ENCODE assay signal across 8 cellular contexts in the genomic region with DNA sequence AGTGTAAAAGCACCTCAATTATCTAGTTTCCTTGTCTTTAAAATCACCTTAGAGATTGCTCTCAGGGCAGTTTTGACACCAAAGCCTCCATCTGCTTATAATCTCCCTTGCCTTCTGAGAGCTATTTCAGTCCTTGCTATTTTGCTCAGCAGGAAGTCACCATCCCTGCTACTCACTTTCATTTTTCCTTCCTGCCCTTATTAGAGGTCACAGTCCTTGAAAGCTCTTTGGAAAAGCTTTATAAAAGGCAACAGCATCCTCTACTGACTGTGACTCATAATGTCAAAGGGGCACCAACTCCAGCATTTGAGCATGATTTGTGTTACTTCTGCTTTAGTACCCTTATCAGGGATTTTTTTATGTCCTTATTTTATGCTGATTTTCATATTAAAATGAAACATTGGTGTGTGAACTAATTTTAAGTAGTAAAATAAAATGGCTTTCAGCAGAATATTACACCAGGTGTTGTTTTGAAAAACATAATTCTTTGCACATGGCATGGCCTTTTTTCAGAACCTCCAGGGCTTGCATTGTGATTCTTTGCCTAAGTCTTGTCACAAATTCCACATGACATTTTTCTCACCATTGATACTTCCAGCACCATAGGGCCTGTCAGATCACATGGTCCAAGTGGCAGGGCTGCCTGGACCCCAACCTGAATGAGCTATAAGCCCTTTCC.
DNase-seq lines count a peak whose midpoint lies in the region; ATAC-seq, FAIRE-seq and TF ChIP-seq lines count a peak whose summit lies in the region.

No MANE protein-coding gene starts in this region.

- peak; percentile 93 for FAIRE-seq in H1 (lab: Jason Lieb, UNC)

- no peak overlapping the region for H2BK12ac ChIP-seq in H1 (ENCODE audit: low read depth, low read length)

- H2AFZ ChIP-seq in H1 (ENCODE audit: low read length), result no peak overlapping the region
- no peak overlapping the region for H2AFZ ChIP-seq in neural cell (ENCODE audit: low read depth, low read length)

- no peak overlapping the region for H3K14ac ChIP-seq in H1 (ENCODE audit: insufficient read length)

- TF ChIP-seq RAD21 in H1 (IDR thresholded peaks at IDR 0.05 in 1 of 2, conservative IDR thresholded peaks at IDR 0.05 in 1 of 2; ENCODE audit: low read depth in 2 of 2, low read length in 2 of 2) (peak; percentile 96 to 97), neural cell (conservative IDR thresholded peaks at IDR 0.05) (peak; percentile 98)

- peaks cover 10% of the 10 kb centered on the region for H3F3A ChIP-seq in neural cell (ENCODE audit: insufficient read depth, low read length, poor library complexity, severe bottlenecking)

- H3K23me2 ChIP-seq in H1 (ENCODE audit: low read depth, low read length), result no peaks in the 10 kb centered on the region

- DNase-seq in Ammon's horn (ENCODE audit: low spot score), result peak; percentile 12
- DNase-seq in NCI-H774 (lab: John Stamatoyannopoulos, UW), result peak; percentile 57
- peak in 1 of 2 experiments; percentile 2 for DNase-seq in H1 (ENCODE audit: low read depth in 1 of 2, low spot score in 2 of 2)
- DNase-seq in GDM1 (lab: John Stamatoyannopoulos, UW), result no peak
- no peak for DNase-seq in T1000 (lab: John Stamatoyannopoulos, UW)

- ATAC-seq in GM19372 (IDR thresholded peaks at IDR 0.05; ENCODE audit: low read depth, unreplicated experiment), result peak; percentile 44
- peak; percentile 38 for ATAC-seq in HG03175 (IDR thresholded peaks at IDR 0.05; ENCODE audit: unreplicated experiment)

- H2BK5ac ChIP-seq in H1 (ENCODE audit: low read depth, low read length), result no peak overlapping the region

- TF ChIP-seq CTCF in H1 (IDR thresholded peaks at IDR 0.05; ENCODE audit: control extremely low read depth in 1 of 3, insufficient read depth in 1 of 3, low read depth in 1 of 3, low read length in 3 of 3) (peak in 2 of 3 experiments; percentile 68 to 82; a peak in 3 of 4 replicates), neural cell (IDR thresholded peaks at IDR 0.05; ENCODE audit: poor library complexity, severe bottlenecking) (peak; percentile 98)

- H3K79me2 ChIP-seq in H1 (ENCODE audit: control insufficient read depth in 1 of 2, insufficient read depth in 2 of 2, low read length in 2 of 2), result no peaks in the 10 kb centered on the region
- no peaks in the 10 kb centered on the region for H3K79me2 ChIP-seq in neural cell (replicated peaks; ENCODE audit: insufficient read depth, low read length)

- H3K9me3 ChIP-seq in H1 (ENCODE audit: insufficient read depth in 2 of 2, low read depth in 1 of 2, low read length in 1 of 2) (peaks cover 1 to 4% of the 10 kb centered on the region in 2 experiments; a peak in 1 of 4 replicates), neural cell (ENCODE audit: low read length) (no peaks in the 10 kb centered on the region)

- TF ChIP-seq EP300 in H1 (IDR thresholded peaks at IDR 0.05; ENCODE audit: borderline replicate concordance in 1 of 2, low read depth in 2 of 2, low read length in 2 of 2), result no peak
- peak; percentile 91 for TF ChIP-seq EP300 in neural cell (conservative IDR thresholded peaks at IDR 0.05; ENCODE audit: poor library complexity, severe bottlenecking)

- H3K56ac ChIP-seq in H1 (replicated peaks; ENCODE audit: insufficient read length, low read depth, low read length), result no peak overlapping the region

- no peaks in the 10 kb centered on the region for H3K27me3 ChIP-seq in H1 (replicated peaks in 1 of 4; ENCODE audit: control insufficient read depth in 3 of 4, extremely low read depth in 1 of 4, insufficient read depth in 3 of 4, low read length in 3 of 4)
- H3K27me3 ChIP-seq in neural cell (ENCODE audit: insufficient read depth, low read depth, low read length), result no peaks in the 10 kb centered on the region

- no peak overlapping the region for H3K23ac ChIP-seq in H1 (ENCODE audit: insufficient read length)

- no peak overlapping the region for H3K4me3 ChIP-seq in H1 (ENCODE audit: extremely low read depth in 1 of 4, insufficient read depth in 2 of 4, low read depth in 3 of 4, low read length in 4 of 4)
- H3K4me3 ChIP-seq in neural cell (ENCODE audit: low read length), result no peak overlapping the region

- no peak overlapping the region for H2BK20ac ChIP-seq in H1 (ENCODE audit: low read length)

- H4K5ac ChIP-seq in H1 (ENCODE audit: insufficient read length, low read depth, low read length), result no peak overlapping the region

- no peaks in the 10 kb centered on the region for H3K79me1 ChIP-seq in H1 (ENCODE audit: low read depth, low read length)

- TF ChIP-seq POLR2A in H1 (IDR thresholded peaks at IDR 0.05; ENCODE audit: control extremely low read depth in 1 of 2, low read depth in 2 of 2, low read length in 2 of 2), result no peak

- H2BK15ac ChIP-seq in H1 (ENCODE audit: low read length), result no peak overlapping the region

- no peak overlapping the region for H3K4ac ChIP-seq in H1 (replicated peaks; ENCODE audit: insufficient read length, low read depth, low read length)

- no peaks in the 10 kb centered on the region for H4K20me1 ChIP-seq in H1 (replicated peaks in 1 of 2; ENCODE audit: control insufficient read depth in 1 of 2, insufficient read depth in 2 of 2, low read length in 2 of 2)
- H4K20me1 ChIP-seq in neural cell (ENCODE audit: insufficient read depth), result no peaks in the 10 kb centered on the region

- H3K18ac ChIP-seq in H1 (ENCODE audit: extremely low read depth, low read length), result no peak overlapping the region

- no peak overlapping the region for H2BK120ac ChIP-seq in H1 (replicated peaks; ENCODE audit: low read depth, low read length)

- H2AK5ac ChIP-seq in H1 (ENCODE audit: low read depth, low read length), result no peak overlapping the region

- POLR2A ChIA-PET in H1 (lab: Charles Lee; ENCODE audit: partially characterized antibody), result no interaction called here

- no peaks in the 10 kb centered on the region for H3K36me3 ChIP-seq in H1 (ENCODE audit: control insufficient read depth in 2 of 4, insufficient read depth in 4 of 4, low read length in 3 of 4)
- H3K36me3 ChIP-seq in neural cell (ENCODE audit: insufficient read depth, low read length), result no peaks in the 10 kb centered on the region

- no peaks in the 10 kb centered on the region for H3K9me2 ChIP-seq in neural cell (ENCODE audit: insufficient read depth, low read length)

- H3K9ac ChIP-seq in H1 (replicated peaks in 1 of 4; ENCODE audit: extremely low read depth in 1 of 4, low read depth in 3 of 4, low read length in 3 of 4), result no peak overlapping the region
- H3K9ac ChIP-seq in neural cell (ENCODE audit: low read length), result peak overlapping the region; percentile 11

- H3K4me1 ChIP-seq in H1 (replicated peaks in 1 of 4; ENCODE audit: control insufficient read depth in 3 of 4, insufficient read depth in 4 of 4, low read length in 3 of 4), result peaks cover 0 to 5% (median 0%) of the 10 kb centered on the region in 4 experiments; a peak in 2 of 7 replicates

- H3K27ac ChIP-seq in H1 (ENCODE audit: low read depth, low read length) (no peak overlapping the region), neural cell (ENCODE audit: low read length) (peak overlapping the region; percentile 63)

- CTCF ChIA-PET in H1 (lab: Charles Lee; ENCODE audit: partially characterized antibody), result interaction anchor here (0.6 to 2.4 kb wide), 19 partner anchors 9 to 1110 kb away, joined by 3 to 7 read pairs (median 3); no protein-coding TSS in a partner anchor

- H3K4me2 ChIP-seq in H1 (ENCODE audit: insufficient read depth in 1 of 2, low read depth in 2 of 2, low read length in 2 of 2) (peak overlapping the region in 1 of 2 experiments; percentile 10; a peak in 1 of 4 replicates), neural cell (ENCODE audit: low read length) (peak overlapping the region; percentile 31)

- H4K8ac ChIP-seq in H1 (ENCODE audit: extremely low read depth, insufficient read depth, low read length), result no peak overlapping the region

- H4K91ac ChIP-seq in H1 (replicated peaks; ENCODE audit: insufficient read length, low read length), result no peak overlapping the region

TF ChIP-seq in H1, 55 proteins besides CTCF, POLR2A, EP300 and RAD21:
- TF ChIP-seq CHD1 (IDR thresholded peaks at IDR 0.05; ENCODE audit: low read depth, low read length), result no peak
- 0 out of 2 replicates have a peak, but pooled peaks have one; percentile 49 for TF ChIP-seq JUND (IDR thresholded peaks at IDR 0.05; ENCODE audit: low read length)

TF ChIP-seq in neural cell, 6 proteins besides CTCF, POLR2A, EP300 and RAD21:
- peak; percentile 89 for TF ChIP-seq SMC3 (conservative IDR thresholded peaks at IDR 0.05; ENCODE audit: poor library complexity)
- TF ChIP-seq, protein P1, sequence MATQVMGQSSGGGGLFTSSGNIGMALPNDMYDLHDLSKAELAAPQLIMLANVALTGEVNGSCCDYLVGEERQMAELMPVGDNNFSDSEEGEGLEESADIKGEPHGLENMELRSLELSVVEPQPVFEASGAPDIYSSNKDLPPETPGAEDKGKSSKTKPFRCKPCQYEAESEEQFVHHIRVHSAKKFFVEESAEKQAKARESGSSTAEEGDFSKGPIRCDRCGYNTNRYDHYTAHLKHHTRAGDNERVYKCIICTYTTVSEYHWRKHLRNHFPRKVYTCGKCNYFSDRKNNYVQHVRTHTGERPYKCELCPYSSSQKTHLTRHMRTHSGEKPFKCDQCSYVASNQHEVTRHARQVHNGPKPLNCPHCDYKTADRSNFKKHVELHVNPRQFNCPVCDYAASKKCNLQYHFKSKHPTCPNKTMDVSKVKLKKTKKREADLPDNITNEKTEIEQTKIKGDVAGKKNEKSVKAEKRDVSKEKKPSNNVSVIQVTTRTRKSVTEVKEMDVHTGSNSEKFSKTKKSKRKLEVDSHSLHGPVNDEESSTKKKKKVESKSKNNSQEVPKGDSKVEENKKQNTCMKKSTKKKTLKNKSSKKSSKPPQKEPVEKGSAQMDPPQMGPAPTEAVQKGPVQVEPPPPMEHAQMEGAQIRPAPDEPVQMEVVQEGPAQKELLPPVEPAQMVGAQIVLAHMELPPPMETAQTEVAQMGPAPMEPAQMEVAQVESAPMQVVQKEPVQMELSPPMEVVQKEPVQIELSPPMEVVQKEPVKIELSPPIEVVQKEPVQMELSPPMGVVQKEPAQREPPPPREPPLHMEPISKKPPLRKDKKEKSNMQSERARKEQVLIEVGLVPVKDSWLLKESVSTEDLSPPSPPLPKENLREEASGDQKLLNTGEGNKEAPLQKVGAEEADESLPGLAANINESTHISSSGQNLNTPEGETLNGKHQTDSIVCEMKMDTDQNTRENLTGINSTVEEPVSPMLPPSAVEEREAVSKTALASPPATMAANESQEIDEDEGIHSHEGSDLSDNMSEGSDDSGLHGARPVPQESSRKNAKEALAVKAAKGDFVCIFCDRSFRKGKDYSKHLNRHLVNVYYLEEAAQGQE (IDR thresholded peaks at IDR 0.05; ENCODE audit: borderline replicate concordance), result peak; percentile 74
- no peak for TF ChIP-seq TAF1 (IDR thresholded peaks at IDR 0.05; ENCODE audit: low read depth)
- TF ChIP-seq EZH2 (IDR thresholded peaks at IDR 0.05; ENCODE audit: borderline replicate concordance, insufficient read depth, low read length, poor library complexity, severe bottlenecking), result no peak
- peak; percentile 24 for TF ChIP-seq MXI1 (conservative IDR thresholded peaks at IDR 0.05; ENCODE audit: poor library complexity, severe bottlenecking)
- peak; percentile 96 for TF ChIP-seq POLR2AphosphoS5 (IDR thresholded peaks at IDR 0.05)
TF ChIP-seq in neural cell: peak in this region for 4.

Comparison
In these comparisons a context has a peak if more than half of its experiments do, and no peak if none do; other contexts are left out.
1. DNase-seq: peak in Ammon's horn (single experiment) and NCI-H774 (single experiment); none in GDM1 (single experiment) and T1000 (single experiment).